ENCODE assay signal across 17 cellular contexts in the genomic region with DNA sequence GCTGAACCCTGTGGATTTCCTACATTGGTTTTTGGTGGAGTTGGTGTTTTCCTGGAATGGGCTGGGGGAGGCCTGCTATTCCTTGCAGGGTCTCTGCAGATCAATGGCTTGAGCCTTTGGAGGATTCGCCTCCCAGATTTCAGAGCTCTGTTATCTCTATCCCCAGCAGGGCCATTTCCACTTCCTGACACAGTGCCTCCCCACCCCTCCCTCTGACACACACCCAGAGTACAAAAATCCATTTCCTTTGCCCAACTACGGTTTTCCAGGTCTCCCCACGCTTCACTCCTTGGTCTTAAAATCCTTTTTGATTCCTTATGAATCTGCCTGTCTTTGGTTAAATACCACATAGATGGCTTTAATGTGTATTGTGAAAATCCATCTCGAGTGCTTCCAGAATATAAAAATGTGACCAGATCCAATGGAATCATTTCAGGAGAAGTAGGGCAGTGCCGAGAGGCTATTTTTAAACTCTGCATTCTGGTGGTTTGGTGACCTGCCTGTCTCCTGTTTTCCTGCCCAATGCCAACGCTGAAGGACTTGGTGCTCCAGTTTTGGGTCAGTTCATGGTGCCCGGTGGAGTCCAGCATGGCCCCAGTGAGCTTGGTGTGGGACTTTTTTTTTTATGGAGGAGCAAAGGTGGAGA.
A peak's percentile ranks its signal among the peaks of the same experiment; 100 is the strongest.
DNase-seq lines count a peak whose midpoint lies in the region.
"Had no signal": no experiment of that assay in that cellular context is flagged by ENCODE, and none has a peak within 500 bp of the region (broad histone marks: within the 10 kb centered on the region; RNA-seq: fewer than 3 reads in every experiment).

No MANE protein-coding gene starts in this region.

- H3K36me3 ChIP-seq in mesendoderm (ENCODE audit: control insufficient read depth, insufficient read depth, low read length), result no peaks in the 10 kb centered on the region
- H3K36me3 ChIP-seq: Peyer's patch had no signal

- no peak overlapping the region for H3K4me3 ChIP-seq in mesendoderm (ENCODE audit: low read length)
- H3K4me3 ChIP-seq: Peyer's patch had no signal

- no peak overlapping the region for H4K8ac ChIP-seq in mesendoderm (ENCODE audit: low read depth, low read length)

- peaks cover 4% of the 10 kb centered on the region for H3K4me1 ChIP-seq in mesendoderm (ENCODE audit: control insufficient read depth, low read depth, low read length)

- no peak overlapping the region for H3K9ac ChIP-seq in mesendoderm (ENCODE audit: low read length)

- no peaks in the 10 kb centered on the region for H3K79me2 ChIP-seq in mesendoderm (ENCODE audit: control insufficient read depth, insufficient read depth, low read length)

- H3K27ac ChIP-seq in mesendoderm (ENCODE audit: low read depth, low read length), result no peak overlapping the region
- H3K27ac ChIP-seq: HL-60, Peyer's patch had no signal

- no peak overlapping the region for H3K4ac ChIP-seq in mesendoderm (ENCODE audit: low read depth, low read length)

- H3K56ac ChIP-seq in mesendoderm (ENCODE audit: low read length), result peak overlapping the region; percentile 56

- no peaks in the 10 kb centered on the region for H3K27me3 ChIP-seq in mesendoderm (ENCODE audit: insufficient read depth, low read length, poor library complexity)
- H3K27me3 ChIP-seq: Peyer's patch had no signal

- no peak overlapping the region for H3K23ac ChIP-seq in mesendoderm (ENCODE audit: low read length)

- H3K18ac ChIP-seq in mesendoderm (ENCODE audit: low read length), result peak overlapping the region; percentile 61

- DNase-seq in AG08395 (ENCODE audit: low spot score) (peak; percentile 46), Daoy (ENCODE audit: low read depth) (peak; percentile 34), cerebellum (ENCODE audit: low spot score) (peak; percentile 90), mesendoderm (peak; percentile 60), NCI-H1048 (lab: John Stamatoyannopoulos, UW) (no peak), hypothalamus (lab: John Stamatoyannopoulos, UW) (no peak), DMS79 (lab: John Stamatoyannopoulos, UW) (no peak), NCI-H1694 treated with DMSO at 0.1 percent for 48 hours (lab: John Stamatoyannopoulos, UW) (no peak)
- DNase-seq: activated CD4-positive, CD25-positive, alpha-beta regulatory T cell treated with anti-CD3 and anti-CD28 coated beads, Interleukin-2, amount 50 U/mL, for 72 hours; activated T-cell treated with anti-CD3 and anti-CD28 coated beads, Interleukin-2, amount 50 U/mL, for 4 hours; GDM1; Kasumi-1; midbrain; NCI-H187 treated with DMSO at 0.1 percent for 48 hours; NCI-H69; Peyer's patch had no signal

- H3K4me2 ChIP-seq in mesendoderm (ENCODE audit: low read length), result no peak overlapping the region

- no peak overlapping the region for H4K5ac ChIP-seq in mesendoderm (ENCODE audit: low read length)

- no CpG with 5 or more reads among the region's 7 CpGs for WGBS in mesendoderm (ENCODE audit: extremely low coverage, insufficient coverage, low lambda C conversion rate)

- H3K79me1 ChIP-seq in mesendoderm (ENCODE audit: low read length), result no peaks in the 10 kb centered on the region

- no peak overlapping the region for H2AK5ac ChIP-seq in mesendoderm (ENCODE audit: low read length)

- H2BK5ac ChIP-seq in mesendoderm (ENCODE audit: low read length), result no peak overlapping the region

- H2BK15ac ChIP-seq in mesendoderm (replicated peaks; ENCODE audit: low read depth), result no peak overlapping the region

- H2BK120ac ChIP-seq in mesendoderm (ENCODE audit: low read depth, low read length), result no peak overlapping the region

Comparison
In these comparisons a context has a peak if more than half of its experiments do, and no peak if none do; other contexts are left out.
1. DNase-seq: peak in AG08395 (single experiment), Daoy (single experiment), cerebellum (single experiment) and mesendoderm (single experiment); none in NCI-H1048 (single experiment), hypothalamus (0 of 51), DMS79 (single experiment) and NCI-H1694 treated with DMSO at 0.1 percent for 48 hours (single experiment).